8 cellular contexts compared by ENCODE assay signal in genomic region chr7:154996101-154996500, GRCh38.
"Had no signal": no experiment of that assay in that cellular context is flagged by ENCODE, and none has a peak within 500 bp of the region (broad histone marks: within the 10 kb centered on the region; RNA-seq: fewer than 3 reads in every experiment).

No MANE protein-coding gene starts in this region.

- H3K27me3 Mint-ChIP-seq: IgD-negative memory B cell had no signal

- ATAC-seq: HepG2 had no signal

- DNase-seq: GOT3, HCEC 1CT, Kasumi-1, KG1 had no signal

- H3K27ac Mint-ChIP-seq: IgD-negative memory B cell had no signal

- FAIRE-seq: HepG2, HTR-8/SVneo had no signal

- H3K27ac ChIP-seq: HL-60 had no signal

- H3K9me3 Mint-ChIP-seq: IgD-negative memory B cell had no signal
